In the genomic region with DNA sequence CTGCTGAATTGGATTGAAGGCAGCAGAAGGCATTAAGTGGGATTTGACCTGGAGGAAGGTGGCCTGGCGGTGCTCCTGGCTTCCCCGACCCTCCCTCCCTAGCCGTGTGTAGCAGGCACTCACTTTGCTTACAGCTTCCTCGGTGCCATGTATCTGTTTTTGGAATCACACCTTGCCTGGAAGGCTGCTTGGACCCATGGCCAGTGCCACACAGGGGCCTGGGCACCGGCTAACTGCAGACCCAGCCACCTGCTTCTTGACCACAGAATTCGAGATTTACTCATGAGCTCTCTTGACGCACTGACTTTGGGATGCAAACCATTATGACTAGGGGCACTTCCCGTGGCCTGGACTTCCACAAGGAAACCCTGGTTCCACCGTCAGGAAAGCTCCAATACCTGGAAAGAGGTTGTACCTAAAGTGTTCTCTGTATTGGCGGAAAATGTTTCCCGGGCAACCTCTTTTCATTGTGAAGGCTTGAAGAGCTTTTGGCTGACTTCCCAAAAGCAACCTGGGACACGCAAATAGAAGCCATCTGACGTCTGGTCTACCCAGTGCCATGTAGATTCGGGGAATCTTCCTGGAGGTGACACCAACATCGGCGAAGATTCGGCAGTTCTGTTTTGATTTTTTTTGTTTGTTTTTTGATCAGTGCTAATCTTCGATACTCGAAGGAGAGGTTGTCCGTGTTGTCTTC, we compare ENCODE assay signal across 22 cellular contexts.
DNase-seq lines count a peak whose midpoint lies in the region; ATAC-seq and FAIRE-seq lines count a peak whose summit lies in the region.
"Had no signal": no experiment of that assay in that cellular context is flagged by ENCODE, and none has a peak within 500 bp of the region (broad histone marks: within the 10 kb centered on the region; RNA-seq: fewer than 3 reads in every experiment).

No MANE protein-coding gene starts in this region.

- peak; percentile 45 for DNase-seq in DMS153 treated with DMSO at 0.1 percent for 48 hours (lab: John Stamatoyannopoulos, UW; ENCODE audit: unreplicated experiment)
- DNase-seq in NCI-H1105 (lab: John Stamatoyannopoulos, UW) = peak; percentile 84
- peak; percentile 89 for DNase-seq in NCI-H345 (lab: John Stamatoyannopoulos, UW)
- DNase-seq in stimulated activated CD4-positive, alpha-beta T cell treated with anti-CD3 and anti-CD28 coated beads, Interleukin-2, amount 100 ng/mL, for 48 hours = no peak
- no peak for DNase-seq in central memory CD4-positive, alpha-beta T cell
- DNase-seq: activated CD8-positive, alpha-beta T cell treated with anti-CD3 and anti-CD28 coated beads for 36 hours; activated gamma-delta T cell treated with Interleukin-2 at 50 U/mL for 16 hours; brain microvascular endothelial cell; CD4-positive, CD25-positive, alpha-beta regulatory T cell; cortex of kidney; endodermal cell; KBM-7; MV-4-11; NCI-H524 treated with DMSO at 0.1 percent for 48 hours; small intestine; stimulated activated naive B cell treated with anti-CD40 and anti-IgM and Interleukin-4, amounts not matched to agents 10 μg/mL and 1 μg/mL and 100 μg/mL, for 72 hours; SW 1271; uterus had no signal

- ATAC-seq in HG02623 (IDR thresholded peaks at IDR 0.05; ENCODE audit: unreplicated experiment) = no peak
- ATAC-seq: activated CD4-positive, CD25-positive, alpha-beta regulatory T cell treated with anti-CD3 and anti-CD28 coated beads, Interleukin-2, amount 50 U/mL, for 24 hours; activated CD8-positive, alpha-beta T cell treated with anti-CD3 and anti-CD28 coated beads for 36 hours; gastroesophageal sphincter; stimulated activated naive B cell treated with anti-CD40 and anti-IgM and Interleukin-4, amounts not matched to agents 10 μg/mL and 1 μg/mL and 100 μg/mL, for 72 hours had no signal

- peak; percentile 97 for FAIRE-seq in islet of Langerhans (lab: Jason Lieb, UNC)
- FAIRE-seq: small intestine had no signal

Comparison
In these comparisons a context has a peak if more than half of its experiments do, and no peak if none do; other contexts are left out.
1. DNase-seq: peak in DMS153 treated with DMSO at 0.1 percent for 48 hours (single experiment), NCI-H1105 (single experiment) and NCI-H345 (single experiment); none in stimulated activated CD4-positive, alpha-beta T cell treated with anti-CD3 and anti-CD28 coated beads, Interleukin-2, amount 100 ng/mL, for 48 hours (0 of 2) and central memory CD4-positive, alpha-beta T cell (single experiment).